26 cellular contexts compared by ENCODE assay signal in the genomic region with DNA sequence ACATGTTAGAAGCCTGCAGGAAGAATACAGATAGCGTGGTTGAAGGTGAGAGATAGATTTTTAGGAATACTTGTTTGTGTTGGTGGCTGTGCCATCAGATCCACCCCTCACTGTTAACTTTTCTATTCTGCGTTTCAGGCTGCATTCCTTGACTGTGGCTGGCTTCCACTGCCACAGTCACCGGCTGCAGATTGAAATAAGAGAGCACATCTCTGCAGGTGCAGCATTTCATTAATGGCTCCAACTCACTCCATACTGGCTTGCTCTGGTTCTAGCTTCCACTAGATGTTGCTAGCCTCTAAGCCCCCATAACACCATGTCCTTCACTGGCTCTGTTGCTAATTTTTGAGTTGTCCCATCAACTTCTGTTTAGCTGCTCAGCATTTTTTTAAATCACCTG.
"Had no signal": no experiment of that assay in that cellular context is flagged by ENCODE, and none has a peak within 500 bp of the region (broad histone marks: within the 10 kb centered on the region; RNA-seq: fewer than 3 reads in every experiment).

No MANE protein-coding gene starts in this region.

- H3K27me3 ChIP-seq: ascending aorta, cardiac muscle cell, SJCRH30 had no signal

- DNase-seq: activated CD4-positive, alpha-beta T cell treated with anti-CD3 and anti-CD28 coated beads, Interleukin-2, amount 10 ng/mL, durations not matched to agents 24 days and 14 days; activated CD4-positive, alpha-beta T cell treated with anti-CD3 and anti-CD28 coated beads, Interleukin-2, amount 50 U/mL, for 48 hours; activated CD8-positive, alpha-beta T cell treated with anti-CD3 and anti-CD28 coated beads, Interleukin-2, amount 10 ng/mL, durations not matched to agents 7 days and 5 days; activated gamma-delta T cell; activated naive CD4-positive, alpha-beta T cell treated with Interleukin-2 at 50 U/mL for 16 hours; activated naive CD8-positive, alpha-beta T cell treated with anti-CD3 and anti-CD28 coated beads, Interleukin-2, amount 10 ng/mL, durations not matched to agents 7 days and 5 days; activated T-cell treated with anti-CD3 and anti-CD28 coated beads, Interleukin-2, amount 50 U/mL, for 24 hours; amygdala; NCI-H1105; NCI-H1417 treated with DMSO at 0.1 percent for 48 hours; NCI-H1694 treated with DMSO at 0.1 percent for 48 hours; NCI-H2029; NCI-H2171; NCI-H510A; NCI-H526 treated with DMSO at 0.1 percent for 48 hours; SHP77; SJCRH30; T1000; WERI-Rb-1 had no signal

- H3K36me3 Mint-ChIP-seq: activated naive CD4-positive, alpha-beta T cell treated with anti-CD3 and anti-CD28 coated beads, Interleukin-2, amount 50 U/mL, for 24 hours; activated naive CD8-positive, alpha-beta T cell treated with anti-CD3 and anti-CD28 coated beads, Interleukin-2, amount 10 ng/mL, durations not matched to agents 7 days and 5 days had no signal

- H3K36me3 ChIP-seq: ascending aorta, cardiac muscle cell, SJCRH30, WERI-Rb-1 had no signal

- H3K4me3 Mint-ChIP-seq: activated CD4-positive, alpha-beta T cell treated with anti-CD3 and anti-CD28 coated beads, Interleukin-2, amount 10 ng/mL, durations not matched to agents 24 days and 14 days; activated CD8-positive, alpha-beta T cell treated with anti-CD3 and anti-CD28 coated beads, Interleukin-2, amount 10 ng/mL, durations not matched to agents 7 days and 5 days; activated naive CD4-positive, alpha-beta T cell treated with anti-CD3 and anti-CD28 coated beads, Interleukin-2, amount 50 U/mL, for 24 hours; activated naive CD8-positive, alpha-beta T cell treated with anti-CD3 and anti-CD28 coated beads, Interleukin-2, amount 10 ng/mL, durations not matched to agents 7 days and 5 days; activated T-cell treated with anti-CD3 and anti-CD28 coated beads, Interleukin-2, amount 50 U/mL, for 24 hours; central memory CD8-positive, alpha-beta T cell had no signal

- H3K27ac ChIP-seq: ascending aorta, cardiac muscle cell, SJCRH30, SK-N-MC, WERI-Rb-1 had no signal

- H3K4me1 ChIP-seq: ascending aorta, SJCRH30 had no signal

- H3K27ac Mint-ChIP-seq: activated CD4-positive, alpha-beta T cell treated with anti-CD3 and anti-CD28 coated beads, Interleukin-2, amount 10 ng/mL, durations not matched to agents 24 days and 14 days; activated CD8-positive, alpha-beta T cell treated with anti-CD3 and anti-CD28 coated beads, Interleukin-2, amount 10 ng/mL, durations not matched to agents 7 days and 5 days; activated naive CD4-positive, alpha-beta T cell treated with anti-CD3 and anti-CD28 coated beads, Interleukin-2, amount 50 U/mL, for 24 hours; activated naive CD8-positive, alpha-beta T cell treated with anti-CD3 and anti-CD28 coated beads, Interleukin-2, amount 10 ng/mL, durations not matched to agents 7 days and 5 days; activated T-cell treated with anti-CD3 and anti-CD28 coated beads, Interleukin-2, amount 50 U/mL, for 24 hours; activated T-helper 2 cell treated with anti-CD3 and anti-CD28 coated beads, Interferon-gamma antibody, Interleukin-2, Interleukin-4, amounts not matched to agents 10 μg/mL and 5 μg/mL and 100 μg/mL, durations not matched to agents 14 hours and 24 hours and 36 hours had no signal

- H3K4me3 ChIP-seq: ascending aorta, cardiac muscle cell, K562, SJCRH30, SK-N-MC had no signal

- H3K27me3 Mint-ChIP-seq: activated CD4-positive, alpha-beta T cell treated with anti-CD3 and anti-CD28 coated beads, Interleukin-2, amount 10 ng/mL, durations not matched to agents 24 days and 14 days; activated naive CD4-positive, alpha-beta T cell treated with anti-CD3 and anti-CD28 coated beads, Interleukin-2, amount 50 U/mL, for 24 hours; activated naive CD8-positive, alpha-beta T cell treated with anti-CD3 and anti-CD28 coated beads, Interleukin-2, amount 10 ng/mL, durations not matched to agents 7 days and 5 days; activated T-cell treated with anti-CD3 and anti-CD28 coated beads, Interleukin-2, amount 50 U/mL, for 24 hours; central memory CD8-positive, alpha-beta T cell had no signal

- H3K4me1 Mint-ChIP-seq: activated CD4-positive, alpha-beta T cell treated with anti-CD3 and anti-CD28 coated beads, Interleukin-2, amount 10 ng/mL, durations not matched to agents 24 days and 14 days; activated naive CD4-positive, alpha-beta T cell treated with anti-CD3 and anti-CD28 coated beads, Interleukin-2, amount 50 U/mL, for 24 hours; activated naive CD8-positive, alpha-beta T cell treated with anti-CD3 and anti-CD28 coated beads, Interleukin-2, amount 10 ng/mL, durations not matched to agents 7 days and 5 days; central memory CD8-positive, alpha-beta T cell had no signal

- H3K9me3 ChIP-seq: ascending aorta, SJCRH30 had no signal

- H3K9me3 Mint-ChIP-seq: activated CD4-positive, alpha-beta T cell treated with anti-CD3 and anti-CD28 coated beads, Interleukin-2, amount 10 ng/mL, durations not matched to agents 24 days and 14 days; activated naive CD4-positive, alpha-beta T cell treated with anti-CD3 and anti-CD28 coated beads, Interleukin-2, amount 50 U/mL, for 24 hours; activated naive CD8-positive, alpha-beta T cell treated with anti-CD3 and anti-CD28 coated beads, Interleukin-2, amount 10 ng/mL, durations not matched to agents 7 days and 5 days; activated T-helper 2 cell treated with anti-CD3 and anti-CD28 coated beads, Interferon-gamma antibody, Interleukin-2, Interleukin-4, amounts not matched to agents 10 μg/mL and 5 μg/mL and 100 μg/mL, durations not matched to agents 14 hours and 24 hours and 36 hours had no signal
